ENCODE assay signal across 8 cellular contexts in genomic region chr11:39374963-39375698, GRCh38.
A peak's percentile ranks its signal among the peaks of the same experiment; 100 is the strongest.
DNase-seq lines count a peak whose midpoint lies in the region; ATAC-seq and TF ChIP-seq lines count a peak whose summit lies in the region.

No MANE protein-coding gene starts in this region.

- H3K27me3 Mint-ChIP-seq in T-helper 2 cell treated with Interferon-gamma antibody and Interleukin-4, amounts not matched to agents 5 μg/mL and 100 μg/mL, for 36 hours (ENCODE audit: low read depth): no peaks in the 10 kb centered on the region

- H3K36me3 ChIP-seq in OCI-LY1 (ENCODE audit: insufficient read depth, low read length): no peaks in the 10 kb centered on the region
- no peaks in the 10 kb centered on the region for H3K36me3 ChIP-seq in sigmoid colon

- intact Hi-C loops in sigmoid colon (cut with DNase I): loop anchor here (10.0 kb wide), 1 partner anchor 920 kb away; no protein-coding TSS in a partner anchor

- peaks cover 5% of the 10 kb centered on the region for H3K4me1 ChIP-seq in OCI-LY1 (ENCODE audit: insufficient read depth, low read length, severe bottlenecking)
- no peaks in the 10 kb centered on the region for H3K4me1 ChIP-seq in sigmoid colon

- no peak overlapping the region for H3K27ac Mint-ChIP-seq in T-helper 2 cell treated with Interferon-gamma antibody and Interleukin-4, amounts not matched to agents 5 μg/mL and 100 μg/mL, for 36 hours

- H3K4me3 ChIP-seq in OCI-LY1 (ENCODE audit: low read depth, low read length, poor library complexity, severe bottlenecking) (no peak overlapping the region), epithelial cell of esophagus (ENCODE audit: low read length) (no peak overlapping the region), sigmoid colon (no peak overlapping the region)

- no peak overlapping the region for H3K4me3 Mint-ChIP-seq in T-helper 2 cell treated with Interferon-gamma antibody and Interleukin-4, amounts not matched to agents 5 μg/mL and 100 μg/mL, for 36 hours

- H3K27me3 ChIP-seq in OCI-LY1 (ENCODE audit: insufficient read depth, low read length) (no peaks in the 10 kb centered on the region), sigmoid colon (no peaks in the 10 kb centered on the region)

- no peaks in the 10 kb centered on the region for H3F3A ChIP-seq in OCI-LY1 (ENCODE audit: insufficient read depth, low read length)

- H3K9ac ChIP-seq in OCI-LY1 (ENCODE audit: low read length): no peak overlapping the region

- H3K9me3 ChIP-seq in OCI-LY1 (ENCODE audit: low read length): no peaks in the 10 kb centered on the region
- no peaks in the 10 kb centered on the region for H3K9me3 ChIP-seq in sigmoid colon

- no peaks in the 10 kb centered on the region for H3K9me3 Mint-ChIP-seq in T-helper 2 cell treated with Interferon-gamma antibody and Interleukin-4, amounts not matched to agents 5 μg/mL and 100 μg/mL, for 36 hours

- no peak for TF ChIP-seq POLR2A in sigmoid colon (IDR thresholded peaks at IDR 0.05)

- no peak overlapping the region for H2AFZ ChIP-seq in OCI-LY1 (ENCODE audit: low read length)

- no peak for ATAC-seq in GM18907 (IDR thresholded peaks at IDR 0.05; ENCODE audit: unreplicated experiment)

- no peaks in the 10 kb centered on the region for H3K9me2 ChIP-seq in OCI-LY1 (ENCODE audit: low read depth, low read length)

- peaks cover 11% of the 10 kb centered on the region for H3K4me1 Mint-ChIP-seq in T-helper 2 cell treated with Interferon-gamma antibody and Interleukin-4, amounts not matched to agents 5 μg/mL and 100 μg/mL, for 36 hours (ENCODE audit: low read depth)

- H3K4me2 ChIP-seq in OCI-LY1 (ENCODE audit: low read length): no peak overlapping the region

- H4K20me1 ChIP-seq in OCI-LY1 (ENCODE audit: insufficient read depth, low read length): no peaks in the 10 kb centered on the region

- in situ Hi-C loops in ACHN (cut with HindIII; ENCODE audit: low pct_ligation_motif_present, low pct_unique_long_range_greater_than_20kb, low sequenced_read_pairs): no loop called here

- H3K27ac ChIP-seq in OCI-LY1 (ENCODE audit: low read depth, low read length, poor library complexity, severe bottlenecking): no peak overlapping the region
- no peak overlapping the region for H3K27ac ChIP-seq in sigmoid colon

- H3K79me2 ChIP-seq in OCI-LY1 (ENCODE audit: insufficient read depth, low read length): no peaks in the 10 kb centered on the region

- TF ChIP-seq CTCF in GM12873 (IDR thresholded peaks at IDR 0.05; ENCODE audit: insufficient read depth, low read depth, low read length, missing control alignments) (peak; percentile 44), OCI-LY1 (IDR thresholded peaks at IDR 0.05; ENCODE audit: low read length) (peak; percentile 65), epithelial cell of esophagus (IDR thresholded peaks at IDR 0.05; ENCODE audit: insufficient read depth, low read depth, low read length, missing control alignments) (peak; percentile 43), sigmoid colon (IDR thresholded peaks at IDR 0.05) (peak in 3 of 4 experiments; percentile 20 to 54 (median 43))

- no peak for TF ChIP-seq EP300 in sigmoid colon (IDR thresholded peaks at IDR 0.05)

- DNase-seq in ACHN (peak; percentile 38), epithelial cell of esophagus (ENCODE audit: low read depth) (peak; percentile 23), sigmoid colon (no peak), HCEC 1CT (no peak)
- no peak for DNase-seq in T-helper 2 cell treated with Interferon-gamma antibody and Interleukin-4, amounts not matched to agents 5 μg/mL and 100 μg/mL, for 36 hours (ENCODE audit: low spot score)

- WGBS in sigmoid colon, 2 donors: 44 to 61% methylated on average over 8 of the region's 8 CpGs

- H3K36me3 Mint-ChIP-seq in T-helper 2 cell treated with Interferon-gamma antibody and Interleukin-4, amounts not matched to agents 5 μg/mL and 100 μg/mL, for 36 hours (ENCODE audit: low read depth): no peaks in the 10 kb centered on the region

Comparison
In these comparisons a context has a peak if more than half of its experiments do, and no peak if none do; other contexts are left out.
1. DNase-seq: peak in ACHN (single experiment) and epithelial cell of esophagus (single experiment); none in sigmoid colon (single experiment), T-helper 2 cell treated with Interferon-gamma antibody and Interleukin-4, amounts not matched to agents 5 μg/mL and 100 μg/mL, for 36 hours (single experiment) and HCEC 1CT (single experiment).
2. Peak in every context shown above with its lines, with median percentiles within 50 percentile points of each other: CTCF ChIP-seq.